ENCODE assay signal across 17 cellular contexts in genomic region chr1:25502957-25503356, GRCh38. TPM values are rescaled to one million over a fixed set of nuclear protein-coding genes. Genes with fewer than 3 reads are reported as not detected.
DNase-seq lines count a peak whose midpoint lies in the region; ATAC-seq, FAIRE-seq and TF ChIP-seq lines count a peak whose summit lies in the region.
"Had no signal": no experiment of that assay in that cellular context is flagged by ENCODE, and none has a peak within 500 bp of the region (broad histone marks: within the 10 kb centered on the region; RNA-seq: fewer than 3 reads in every experiment).

No MANE protein-coding gene starts in this region.

- WGBS in gastroesophageal sphincter (ENCODE audit: low coverage in 1 of 2), 2 donors: 29 to 53% methylated on average over 4 of the region's 4 CpGs

- DNase-seq in AG10803 (ENCODE audit: low read depth): peak; percentile 27
- DNase-seq in HTR-8/SVneo (ENCODE audit: insufficient read length, low spot score): peak; percentile 33
- peak; percentile 41 for DNase-seq in amniotic stem cell (lab: John Stamatoyannopoulos, UW)
- peak in 1 of 2 donors; percentile 52 for DNase-seq in foreskin keratinocyte
- no peak for DNase-seq in OCI-M1 (lab: John Stamatoyannopoulos, UW)
- DNase-seq in HAP-1 (ENCODE audit: low spot score in 2 of 2): no peak
- DNase-seq: activated CD4-positive, alpha-beta T cell treated with anti-CD3 and anti-CD28 coated beads for 48 hours; activated gamma-delta T cell; AML-193; cortex of kidney; GOT3; NCI-H446 treated with DMSO at 0.1 percent for 48 hours; stimulated activated naive CD8-positive, alpha-beta T cell treated with anti-CD3 and anti-CD28 coated beads, Interleukin-15, Interleukin-2, amounts not matched to agents 100 U/mL and 50 U/mL, for 24 hours had no signal

- H3K27me3 ChIP-seq in foreskin keratinocyte (peaks cover 3% of the 10 kb centered on the region), HAP-1 (ENCODE audit: low read depth) (no peaks in the 10 kb centered on the region), gastroesophageal sphincter (no peaks in the 10 kb centered on the region)

- no peak for FAIRE-seq in HTR-8/SVneo (lab: Jason Lieb, UNC)
- FAIRE-seq: frontal cortex, islet of Langerhans had no signal

- in situ Hi-C loops in HAP-1 (cut with MboI; ENCODE audit: low sequenced_read_pairs): no loop called here

- H3K36me3 ChIP-seq in HAP-1 (replicated peaks) (peaks cover 2% of the 10 kb centered on the region; the same call in 1 of the 2 replicates), gastroesophageal sphincter (peaks cover 0 to 21% of the 10 kb centered on the region in 2 donors)

- H3K9me3 ChIP-seq in HAP-1 (no peaks in the 10 kb centered on the region), gastroesophageal sphincter (no peaks in the 10 kb centered on the region)

- TF ChIP-seq POLR2A in gastroesophageal sphincter (IDR thresholded peaks at IDR 0.05): no peak

- H3K4me3 ChIP-seq in AG10803 (ENCODE audit: low read length): no peak overlapping the region
- H3K4me3 ChIP-seq in HAP-1: no peak overlapping the region
- no peak overlapping the region for H3K4me3 ChIP-seq in gastroesophageal sphincter

- ATAC-seq in foreskin keratinocyte (peak; percentile 25), GM18520 (IDR thresholded peaks at IDR 0.05; ENCODE audit: unreplicated experiment) (no peak), gastroesophageal sphincter (no peak)

- TF ChIP-seq CTCF in AG10803 (conservative IDR thresholded peaks at IDR 0.05; ENCODE audit: low read length) (no peak), foreskin keratinocyte (conservative IDR thresholded peaks at IDR 0.05) (no peak), gastroesophageal sphincter (IDR thresholded peaks at IDR 0.05) (no peak)

- H3K4me1 ChIP-seq in foreskin keratinocyte: peaks cover 5% of the 10 kb centered on the region
- no peaks in the 10 kb centered on the region for H3K4me1 ChIP-seq in HAP-1
- H3K4me1 ChIP-seq in gastroesophageal sphincter: peaks cover 0 to 39% (median 0%) of the 10 kb centered on the region in 3 donors

- H3K27ac ChIP-seq in foreskin keratinocyte (peak overlapping the region; percentile 58), gastroesophageal sphincter (no peak overlapping the region)

- no peak for TF ChIP-seq EP300 in gastroesophageal sphincter (IDR thresholded peaks at IDR 0.05)

RNA-seq across cellular contexts. Expression of gene LDLRAP1, which starts 40.4 kb away (rescaled TPM):
- total RNA-seq in foreskin keratinocyte (21.5 and 23.3 TPM in 2 replicates), gastroesophageal sphincter (10 to 100 TPM; 13.6 to 21.3 (median 17.2) TPM)
- 18.7 and 18.8 TPM in 2 replicates for polyA plus RNA-seq in foreskin keratinocyte

Comparison
In these comparisons a context has a peak if more than half of its experiments do, and no peak if none do; other contexts are left out.
1. DNase-seq: peak in AG10803 (single experiment), HTR-8/SVneo (single experiment) and amniotic stem cell (single experiment); none in OCI-M1 (single experiment) and HAP-1 (0 of 2).